8 cellular contexts compared by ENCODE assay signal in the genomic region with DNA sequence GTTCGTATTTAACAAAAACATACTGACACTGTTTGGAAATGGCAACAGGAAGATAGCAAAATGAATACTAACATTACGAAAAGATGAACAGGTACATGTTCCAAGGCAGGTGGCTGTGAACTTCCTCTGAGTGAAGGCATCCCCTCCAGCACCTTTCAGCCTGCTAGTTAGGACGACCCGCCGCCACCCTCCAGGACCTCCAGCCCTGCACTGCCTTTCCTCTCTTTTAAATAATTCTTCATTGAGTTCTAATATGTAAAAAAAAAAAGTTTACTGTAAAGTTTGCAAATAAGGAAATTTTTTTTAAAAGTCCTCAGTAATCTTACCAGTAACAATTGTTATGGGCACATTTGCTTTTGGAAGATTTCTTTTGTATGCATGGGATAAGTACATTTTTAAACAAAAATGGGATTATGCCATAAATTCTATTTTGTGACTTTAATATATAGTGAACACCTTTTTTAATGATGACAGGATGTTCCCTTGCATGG. TPM values are rescaled to one million over a fixed set of nuclear protein-coding genes. Genes with fewer than 3 reads are reported as not detected.
DNase-seq lines count a peak whose midpoint lies in the region; ATAC-seq and TF ChIP-seq lines count a peak whose summit lies in the region.

No MANE protein-coding gene starts in this region.

- no peak overlapping the region for H2AK5ac ChIP-seq in neuronal stem cell (ENCODE audit: low read depth, low read length)

- H3K9ac ChIP-seq in adipocyte (ENCODE audit: low read length), result peak overlapping the region; percentile 100
- no peak overlapping the region for H3K9ac ChIP-seq in neuronal stem cell (ENCODE audit: low read depth, low read length, poor library complexity)

- H3K4me1 ChIP-seq in adipocyte (ENCODE audit: control insufficient read depth, insufficient read depth, low read length) (no peaks in the 10 kb centered on the region), thoracic aorta (ENCODE audit: control insufficient read depth in 1 of 2, low read depth in 2 of 2) (peaks cover 16 to 58% of the 10 kb centered on the region in 2 donors), neuronal stem cell (ENCODE audit: control insufficient read depth in 2 of 2, insufficient read depth in 1 of 2, low read depth in 1 of 2, low read length in 2 of 2) (peaks cover 15 to 38% of the 10 kb centered on the region in 2 donors)

- H4K91ac ChIP-seq in neuronal stem cell (ENCODE audit: low read depth, low read length, poor library complexity), result no peak overlapping the region

- no peak overlapping the region for H2BK120ac ChIP-seq in neuronal stem cell (ENCODE audit: low read depth, low read length)

- peak; percentile 10 for ATAC-seq in left lobe of liver
- no peak for ATAC-seq in thoracic aorta (ENCODE audit: insufficient number of reproducible peaks, low FRiP score, low read depth)

- no peak for TF ChIP-seq CTCF in thoracic aorta (IDR thresholded peaks at IDR 0.05)

- H2BK15ac ChIP-seq in neuronal stem cell (ENCODE audit: low read length), result no peak overlapping the region

- H3K36me3 ChIP-seq in adipocyte (ENCODE audit: control insufficient read depth, insufficient read depth, low read length, severe bottlenecking), result peaks cover 49% of the 10 kb centered on the region
- H3K36me3 ChIP-seq in thoracic aorta, result peaks cover 31% of the 10 kb centered on the region
- H3K36me3 ChIP-seq in neuronal stem cell (replicated peaks in 1 of 2; ENCODE audit: control insufficient read depth in 2 of 2, insufficient read depth in 2 of 2, low read length in 2 of 2), result peaks cover 3 to 98% of the 10 kb centered on the region in 2 donors

- H3K27ac ChIP-seq in thoracic aorta, result peak overlapping the region; percentile 30 to 100
- H3K27ac ChIP-seq in neuronal stem cell (replicated peaks; ENCODE audit: low read length), result no peak overlapping the region

- peaks cover 82% of the 10 kb centered on the region for H3K4me1 Mint-ChIP-seq in T-helper 2 cell treated with Interferon-gamma antibody and Interleukin-4, amounts not matched to agents 5 μg/mL and 100 μg/mL, for 36 hours (ENCODE audit: low read depth)

- DNase-seq in T-helper 2 cell treated with Interferon-gamma antibody and Interleukin-4, amounts not matched to agents 5 μg/mL and 100 μg/mL, for 36 hours (ENCODE audit: low spot score), result no peak
- DNase-seq in T-helper 2 cell (no peak), adipocyte (ENCODE audit: low read depth) (peak; percentile 44), left lobe of liver (ENCODE audit: low spot score) (peak; percentile 57), thoracic aorta (ENCODE audit: low spot score) (no peak), NCI-H2196 (lab: John Stamatoyannopoulos, UW; ENCODE audit: unreplicated experiment) (no peak), neuronal stem cell (ENCODE audit: low spot score) (no peak), RKO (ENCODE audit: low spot score) (no peak)

- H3K27me3 ChIP-seq in adipocyte (replicated peaks; ENCODE audit: control insufficient read depth, insufficient read depth, low read length), result no peaks in the 10 kb centered on the region
- no peaks in the 10 kb centered on the region for H3K27me3 ChIP-seq in thoracic aorta (replicated peaks; ENCODE audit: insufficient read depth)
- no peaks in the 10 kb centered on the region for H3K27me3 ChIP-seq in neuronal stem cell (ENCODE audit: control insufficient read depth in 3 of 3, insufficient read depth in 3 of 3, low read depth in 1 of 3, low read length in 3 of 3)

- no peaks in the 10 kb centered on the region for H3K9me3 Mint-ChIP-seq in T-helper 2 cell treated with Interferon-gamma antibody and Interleukin-4, amounts not matched to agents 5 μg/mL and 100 μg/mL, for 36 hours

- no peak overlapping the region for H3K23ac ChIP-seq in neuronal stem cell (ENCODE audit: low read depth, low read length, poor library complexity)

- peaks cover 79% of the 10 kb centered on the region for H3K36me3 Mint-ChIP-seq in T-helper 2 cell treated with Interferon-gamma antibody and Interleukin-4, amounts not matched to agents 5 μg/mL and 100 μg/mL, for 36 hours (ENCODE audit: low read depth)

- H2BK5ac ChIP-seq in neuronal stem cell (ENCODE audit: low read length), result no peak overlapping the region

- H3K4me2 ChIP-seq in neuronal stem cell (ENCODE audit: insufficient read depth, low read length, poor library complexity, severe bottlenecking), result no peak overlapping the region

- H3K4me3 Mint-ChIP-seq in T-helper 2 cell treated with Interferon-gamma antibody and Interleukin-4, amounts not matched to agents 5 μg/mL and 100 μg/mL, for 36 hours, result peak overlapping the region; percentile 95

- no peak overlapping the region for H3K4ac ChIP-seq in neuronal stem cell (ENCODE audit: low read length)

- H2AFZ ChIP-seq in neuronal stem cell (ENCODE audit: low read length), result no peak overlapping the region

- peak overlapping the region; percentile 98 for H3K27ac Mint-ChIP-seq in T-helper 2 cell treated with Interferon-gamma antibody and Interleukin-4, amounts not matched to agents 5 μg/mL and 100 μg/mL, for 36 hours

- H3K18ac ChIP-seq in neuronal stem cell (ENCODE audit: low read length), result no peak overlapping the region

- no peak overlapping the region for H4K8ac ChIP-seq in neuronal stem cell (ENCODE audit: low read depth, low read length)

- peaks cover 12% of the 10 kb centered on the region for H3K27me3 Mint-ChIP-seq in T-helper 2 cell treated with Interferon-gamma antibody and Interleukin-4, amounts not matched to agents 5 μg/mL and 100 μg/mL, for 36 hours (ENCODE audit: low read depth)

- H3K9me3 ChIP-seq in adipocyte (ENCODE audit: control insufficient read depth, low read length) (no peaks in the 10 kb centered on the region), thoracic aorta (no peaks in the 10 kb centered on the region), neuronal stem cell (replicated peaks in 1 of 2; ENCODE audit: control insufficient read depth in 2 of 2, insufficient read depth in 1 of 2, low read depth in 1 of 2, low read length in 2 of 2) (no peaks in the 10 kb centered on the region)

- no peak overlapping the region for H2BK12ac ChIP-seq in neuronal stem cell (ENCODE audit: low read length)

- H3K4me3 ChIP-seq in adipocyte (ENCODE audit: low read length) (peak overlapping the region; percentile 99), thoracic aorta (peak overlapping the region; percentile 94), neuronal stem cell (ENCODE audit: low read length in 2 of 2) (peak overlapping the region in 1 of 2 donors; percentile 88)

- no peak overlapping the region for H3K14ac ChIP-seq in neuronal stem cell (ENCODE audit: low read length)

- no CpG with 5 or more reads among the region's 5 CpGs for WGBS in neuronal stem cell (ENCODE audit: extremely low coverage in 2 of 2, insufficient read length in 2 of 2, insufficient replicate concordance in 1 of 2), 2 donors

- H3K79me1 ChIP-seq in neuronal stem cell (ENCODE audit: low read depth, low read length), result no peaks in the 10 kb centered on the region

RNA-seq across cellular contexts. Expression of a gene that starts 6.0 kb away (rescaled TPM):
- 766 TPM for total RNA-seq in left lobe of liver
- 1,000 to 10,000 TPM in 1 of 2 donors, 100 to 1,000 TPM in 1; 848 to 1,659 TPM for total RNA-seq in thoracic aorta
- 2.0 TPM for polyA plus RNA-seq in neuronal stem cell (2013, experiment 1 of 2)
- 2.5 TPM for polyA plus RNA-seq in neuronal stem cell (2013, experiment 2 of 2)

RNA-seq across cellular contexts. Expression of a gene that starts 42.2 kb away (rescaled TPM):
- total RNA-seq in left lobe of liver (9.3 TPM), thoracic aorta (10 to 100 TPM; 45.2 to 45.9 TPM)
- 5.9 TPM for polyA plus RNA-seq in neuronal stem cell (2013, experiment 1 of 2)
- polyA plus RNA-seq in neuronal stem cell (2013, experiment 2 of 2), result 6.1 TPM

RNA-seq across cellular contexts. Expression of a gene that starts 46.2 kb away (rescaled TPM):
- total RNA-seq in left lobe of liver, result 14.5 TPM
- total RNA-seq in thoracic aorta, result 10 to 100 TPM; 19.0 to 26.7 TPM
- polyA plus RNA-seq in neuronal stem cell (2013, experiment 1 of 2), result 0.43 TPM
- polyA plus RNA-seq in neuronal stem cell (2013, experiment 2 of 2), result 0.32 TPM

Comparison
In these comparisons a context has a peak if more than half of its experiments do, and no peak if none do; other contexts are left out.
1. DNase-seq: peak in adipocyte (single experiment) and left lobe of liver (single experiment); none in T-helper 2 cell treated with Interferon-gamma antibody and Interleukin-4, amounts not matched to agents 5 μg/mL and 100 μg/mL, for 36 hours (single experiment), T-helper 2 cell (0 of 5), thoracic aorta (single experiment), NCI-H2196 (single experiment), neuronal stem cell (single experiment) and RKO (single experiment).